Comparison of ENCODE assay signal across 8 cellular contexts in genomic region chrX:154761977-154762528, GRCh38. TPM values are rescaled to one million over a fixed set of nuclear protein-coding genes. Genes with fewer than 3 reads are reported as not detected.
DNase-seq lines count a peak whose midpoint lies in the region; ATAC-seq and TF ChIP-seq lines count a peak whose summit lies in the region.

No MANE protein-coding gene starts in this region.

- H3K9ac ChIP-seq in HUES6 (ENCODE audit: low read length) (peak overlapping the region; percentile 18), iPS-18a (ENCODE audit: low read length) (peak overlapping the region; percentile 7), subcutaneous abdominal adipose tissue (ENCODE audit: low read length in 5 of 5) (peak overlapping the region in 3 of 5 donors; percentile 34 to 76 (median 39))

- TF ChIP-seq CTCF in AG09309 (IDR thresholded peaks at IDR 0.05; ENCODE audit: control insufficient read depth, insufficient read depth, low read depth, low read length, missing control alignments) = no peak
- no peak for TF ChIP-seq CTCF in activated CD8-positive, alpha-beta T cell treated with anti-CD3 and anti-CD28 coated beads for 36 hours (IDR thresholded peaks at IDR 0.05)

- no peaks in the 10 kb centered on the region for H3K9me3 Mint-ChIP-seq in activated CD8-positive, alpha-beta T cell treated with anti-CD3 and anti-CD28 coated beads for 36 hours

- no peak for ATAC-seq in activated CD8-positive, alpha-beta T cell treated with anti-CD3 and anti-CD28 coated beads for 36 hours
- no peak for ATAC-seq in GM18498 (IDR thresholded peaks at IDR 0.05; ENCODE audit: unreplicated experiment)
- ATAC-seq in HG03095 (IDR thresholded peaks at IDR 0.05; ENCODE audit: unreplicated experiment) = no peak

- POLR2A ChIA-PET in activated CD8-positive, alpha-beta T cell treated with anti-CD3 and anti-CD28 coated beads for 36 hours (lab: Charles Lee) = interaction anchor here (0.5 to 2.4 kb wide), 6 partner anchors 9 to 42 kb away, joined by 3 to 12 read pairs (median 4); partner anchors contain the start of gene GAB3

- H3K27ac Mint-ChIP-seq in activated CD8-positive, alpha-beta T cell treated with anti-CD3 and anti-CD28 coated beads for 36 hours = peak overlapping the region; percentile 96

- peaks cover 6% of the 10 kb centered on the region; the same call in 1 of the 2 replicates for H3K4me1 ChIP-seq in HUES6 (ENCODE audit: control insufficient read depth, insufficient read depth, low read length)
- H3K4me1 ChIP-seq in iPS-18a (ENCODE audit: control insufficient read depth, low read depth, low read length) = no peaks in the 10 kb centered on the region
- peaks cover 0 to 16% (median 14%) of the 10 kb centered on the region in 5 donors for H3K4me1 ChIP-seq in subcutaneous abdominal adipose tissue (ENCODE audit: control insufficient read depth in 5 of 5, insufficient read depth in 5 of 5, low read length in 5 of 5)

- peak overlapping the region; percentile 87 for H3K4me3 Mint-ChIP-seq in activated CD8-positive, alpha-beta T cell treated with anti-CD3 and anti-CD28 coated beads for 36 hours

- intact Hi-C loops in activated CD8-positive, alpha-beta T cell treated with anti-CD3 and anti-CD28 coated beads for 36 hours (cut with micrococcal nuclease) = loop anchor here (5.0 kb wide), 1 partner anchor 40 kb away; no protein-coding TSS in a partner anchor

- DNase-seq in AG09309 (ENCODE audit: low read depth) = no peak
- peak; percentile 17 for DNase-seq in activated CD8-positive, alpha-beta T cell treated with anti-CD3 and anti-CD28 coated beads for 36 hours
- no peak for DNase-seq in central memory CD4-positive, alpha-beta T cell

- H3K9me3 ChIP-seq in HUES6 (ENCODE audit: control insufficient read depth, insufficient read depth, low read depth, low read length) (peaks cover 11% of the 10 kb centered on the region; the same call in 1 of the 2 replicates), iPS-18a (ENCODE audit: control insufficient read depth, low read depth, low read length) (peaks cover 12% of the 10 kb centered on the region), subcutaneous abdominal adipose tissue (ENCODE audit: control insufficient read depth in 5 of 5, low read length in 5 of 5) (no peaks in the 10 kb centered on the region)

- H3K27me3 Mint-ChIP-seq in activated CD8-positive, alpha-beta T cell treated with anti-CD3 and anti-CD28 coated beads for 36 hours = no peaks in the 10 kb centered on the region

- H3K4me3 ChIP-seq in AG09309 (ENCODE audit: control insufficient read depth, low read depth, low read length) (peak overlapping the region; percentile 32), HUES6 (ENCODE audit: low read depth, low read length) (peak overlapping the region; percentile 56), iPS-18a (ENCODE audit: low read length) (peak overlapping the region; percentile 86), subcutaneous abdominal adipose tissue (ENCODE audit: low read depth in 1 of 5, low read length in 5 of 5) (peak overlapping the region; percentile 52 to 77 (median 62))

- H3K36me3 ChIP-seq in HUES6 (ENCODE audit: control insufficient read depth, insufficient read depth, low read length) (peaks cover 26% of the 10 kb centered on the region), iPS-18a (ENCODE audit: control insufficient read depth, low read depth, low read length) (peaks cover 25% of the 10 kb centered on the region), subcutaneous abdominal adipose tissue (ENCODE audit: control insufficient read depth in 5 of 5, insufficient read depth in 5 of 5, low read length in 5 of 5) (peaks cover 10 to 22% (median 12%) of the 10 kb centered on the region in 5 donors)

- H3K4me1 Mint-ChIP-seq in activated CD8-positive, alpha-beta T cell treated with anti-CD3 and anti-CD28 coated beads for 36 hours (ENCODE audit: low read depth) = peaks cover 35% of the 10 kb centered on the region

- peaks cover 28% of the 10 kb centered on the region for H3K36me3 Mint-ChIP-seq in activated CD8-positive, alpha-beta T cell treated with anti-CD3 and anti-CD28 coated beads for 36 hours (ENCODE audit: low read depth)

- CTCF ChIA-PET in activated CD8-positive, alpha-beta T cell treated with anti-CD3 and anti-CD28 coated beads for 36 hours (lab: Charles Lee) = interaction anchor here (1.0 to 3.7 kb wide), 3 partner anchors 12 to 78 kb away, joined by 3 to 18 read pairs (median 3); partner anchors contain the start of gene GAB3

- H3K27ac ChIP-seq in HUES6 (ENCODE audit: low read depth, low read length) (no peak overlapping the region; the same call in 1 of the 2 replicates), iPS-18a (ENCODE audit: low read length) (no peak overlapping the region), subcutaneous abdominal adipose tissue (ENCODE audit: low read depth, low read length) (peak overlapping the region; percentile 55)

- H3K27me3 ChIP-seq in HUES6 (ENCODE audit: control insufficient read depth, insufficient read depth, low read length) = no peaks in the 10 kb centered on the region
- no peaks in the 10 kb centered on the region for H3K27me3 ChIP-seq in iPS-18a (ENCODE audit: control insufficient read depth, insufficient read depth, low read length)
- H3K27me3 ChIP-seq in subcutaneous abdominal adipose tissue (ENCODE audit: control insufficient read depth in 5 of 5, insufficient read depth in 4 of 5, low read length in 5 of 5) = peaks cover 0 to 6% (median 0%) of the 10 kb centered on the region in 5 donors

RNA-seq across cellular contexts. Expression of gene DKC1, which starts 0.6 kb away (rescaled TPM):
- 100 to 1,000 TPM; 132 to 138 TPM for total RNA-seq in activated CD8-positive, alpha-beta T cell treated with anti-CD3 and anti-CD28 coated beads for 36 hours

RNA-seq across cellular contexts. Expression of gene GAB3, which starts 11.2 kb away (rescaled TPM):
- 1 to 10 TPM; 3.9 to 5.0 TPM for total RNA-seq in activated CD8-positive, alpha-beta T cell treated with anti-CD3 and anti-CD28 coated beads for 36 hours

RNA-seq across cellular contexts. Expression of gene MPP1, which starts 43.2 kb away (rescaled TPM):
- 10 to 100 TPM; 22.5 to 24.9 TPM for total RNA-seq in activated CD8-positive, alpha-beta T cell treated with anti-CD3 and anti-CD28 coated beads for 36 hours

Comparison
In these comparisons a context has a peak if more than half of its experiments do, and no peak if none do; other contexts are left out.
1. H3K4me3 ChIP-seq: peak in every context shown above with its lines; median percentile 86 in iPS-18a; 62 in subcutaneous abdominal adipose tissue; 56 in HUES6; 32 in AG09309.